Comparison of ENCODE assay signal across 8 cellular contexts in genomic region chr5:67004730-67005350, GRCh38.
DNase-seq lines count a peak whose midpoint lies in the region; ATAC-seq and TF ChIP-seq lines count a peak whose summit lies in the region.

No MANE protein-coding gene starts in this region.

- H3K79me2 ChIP-seq in Loucy (ENCODE audit: insufficient read depth, low read length), result peaks cover 52% of the 10 kb centered on the region

- POLR2A ChIA-PET in AG04449 (lab: Yijun Ruan, JAX), result interaction anchor here (0.8 to 0.9 kb wide), 2 partner anchors 26 to 45 kb away, joined by 3 read pairs; no protein-coding TSS in a partner anchor

- peak overlapping the region; percentile 14; the same call in 1 of the 2 replicates for H2AFZ ChIP-seq in Loucy (ENCODE audit: low read length)

- TF ChIP-seq CTCF in AG04449 (IDR thresholded peaks at IDR 0.05; ENCODE audit: insufficient read depth, low read length, missing control alignments) (no peak), Loucy (conservative IDR thresholded peaks at IDR 0.05; ENCODE audit: low read length) (no peak)

- peak overlapping the region; percentile 97 for H3K9ac ChIP-seq in Loucy (ENCODE audit: low read depth, low read length, poor library complexity, severe bottlenecking)

- ATAC-seq in GM19324 (IDR thresholded peaks at IDR 0.05; ENCODE audit: low FRiP score, unreplicated experiment), result no peak
- ATAC-seq in GM18511 (IDR thresholded peaks at IDR 0.05; ENCODE audit: unreplicated experiment), result no peak

- no peaks in the 10 kb centered on the region for H3K27me3 ChIP-seq in Loucy (ENCODE audit: insufficient read depth, low read length, poor library complexity, severe bottlenecking)
- no peaks in the 10 kb centered on the region for H3K27me3 ChIP-seq in muscle layer of duodenum (ENCODE audit: low read depth, low read length)

- H3K4me2 ChIP-seq in Loucy (ENCODE audit: low read depth, low read length, poor library complexity, severe bottlenecking), result peak overlapping the region; percentile 95

- H3K4me3 ChIP-seq in AG04449 (ENCODE audit: low read depth, low read length), result peak overlapping the region; percentile 64
- peak overlapping the region; percentile 88 for H3K4me3 ChIP-seq in Loucy (ENCODE audit: low read length, poor library complexity, severe bottlenecking)
- H3K4me3 ChIP-seq in muscle layer of duodenum (ENCODE audit: low read depth in 1 of 2, low read length in 2 of 2), result peak overlapping the region; percentile 70 to 89

- no peaks in the 10 kb centered on the region; the same call in 1 of the 2 replicates for H3F3A ChIP-seq in Loucy (ENCODE audit: low read depth)

- H4K20me1 ChIP-seq in Loucy (ENCODE audit: insufficient read depth, low read length, poor library complexity, severe bottlenecking), result peaks cover 4% of the 10 kb centered on the region

- H3K4me1 ChIP-seq in Loucy (ENCODE audit: insufficient read depth, low read length, poor library complexity, severe bottlenecking), result peaks cover 65% of the 10 kb centered on the region
- H3K4me1 ChIP-seq in muscle layer of duodenum (ENCODE audit: control insufficient read depth in 1 of 2, insufficient read depth in 2 of 2, low read length in 2 of 2), result peaks cover 5 to 11% of the 10 kb centered on the region in 2 donors

- DNase-seq in AG04449 (ENCODE audit: low read depth, low spot score) (no peak), NCI-H510A (lab: John Stamatoyannopoulos, UW) (no peak), NOMO-1 treated with DMSO at 0.1 percent for 48 hours (lab: John Stamatoyannopoulos, UW; ENCODE audit: unreplicated experiment) (no peak)

- CTCF ChIA-PET in AG04449 (lab: Yijun Ruan, JAX), result interaction anchor here (0.9 to 6.0 kb wide), 5 partner anchors 11 to 151 kb away, joined by 3 to 59 read pairs (median 3); no protein-coding TSS in a partner anchor

- H3K36me3 ChIP-seq in Loucy (ENCODE audit: insufficient read depth, low read length) (no peaks in the 10 kb centered on the region), muscle layer of duodenum (ENCODE audit: control insufficient read depth in 1 of 2, insufficient read depth in 2 of 2, low read length in 2 of 2) (no peaks in the 10 kb centered on the region)

- no peaks in the 10 kb centered on the region for H3K9me3 ChIP-seq in Loucy (ENCODE audit: insufficient read depth, low read depth, low read length)
- H3K9me3 ChIP-seq in muscle layer of duodenum (ENCODE audit: control insufficient read depth in 1 of 2, low read length in 2 of 2), result no peaks in the 10 kb centered on the region

- H3K9me2 ChIP-seq in Loucy (replicated peaks; ENCODE audit: low read depth, low read length), result no peaks in the 10 kb centered on the region

- H3K27ac ChIP-seq in cingulate gyrus (ENCODE audit: low read depth, low read length), result peak overlapping the region; percentile 73
- peak overlapping the region; percentile 95 for H3K27ac ChIP-seq in muscle layer of duodenum (ENCODE audit: low read length)
